In the genomic region with DNA sequence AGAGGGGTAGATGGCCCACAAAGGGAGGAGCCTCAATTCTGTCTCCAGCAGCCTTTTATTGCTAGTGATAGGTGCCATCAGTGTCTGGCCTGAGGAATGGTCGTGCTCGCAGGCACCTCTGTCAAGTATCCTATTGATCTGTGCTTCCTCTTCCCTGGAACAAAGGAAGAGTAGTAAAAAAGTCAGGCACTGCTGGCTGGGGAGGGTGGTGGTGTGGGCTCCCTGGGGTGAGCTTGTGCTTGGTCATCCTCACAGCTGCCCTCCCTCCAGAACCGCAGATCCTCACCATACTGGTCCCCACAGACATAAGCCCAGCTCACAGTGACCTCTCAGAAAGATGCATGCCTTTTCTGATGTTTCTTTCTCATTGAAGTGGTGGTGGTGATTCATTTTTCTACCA, we compare ENCODE assay signal across 25 cellular contexts. TPM values are rescaled to one million over a fixed set of nuclear protein-coding genes. Genes with fewer than 3 reads are reported as not detected.
DNase-seq lines count a peak whose midpoint lies in the region; ATAC-seq, FAIRE-seq and TF ChIP-seq lines count a peak whose summit lies in the region.
"Had no signal": no experiment of that assay in that cellular context is flagged by ENCODE, and none has a peak within 500 bp of the region (broad histone marks: within the 10 kb centered on the region; RNA-seq: fewer than 3 reads in every experiment).

No MANE protein-coding gene starts in this region.

- H3K27me3 ChIP-seq in GM23338 (ENCODE audit: insufficient read depth) (no peaks in the 10 kb centered on the region), bronchial epithelial cell (ENCODE audit: control insufficient read depth, insufficient read depth, low read length) (no peaks in the 10 kb centered on the region), left lung (peaks cover 0 to 21% of the 10 kb centered on the region in 2 donors)
- H3K27me3 ChIP-seq: Peyer's patch, SJSA1 had no signal

- H3K4me3 ChIP-seq in GM23338 = no peak overlapping the region
- no peak overlapping the region for H3K4me3 ChIP-seq in bronchial epithelial cell (ENCODE audit: low read depth, low read length)
- H3K4me3 ChIP-seq in left lung = no peak overlapping the region
- H3K4me3 ChIP-seq: GM23248, Peyer's patch, SJSA1 had no signal

- H3K27ac Mint-ChIP-seq in GM23338 (no peak overlapping the region; the same call in 1 of the 2 replicates), nephron progenitor cell (peak overlapping the region; percentile 90)

- H2AFZ ChIP-seq in GM23338 = peak overlapping the region; percentile 2; the same call in 1 of the 2 replicates
- H2AFZ ChIP-seq: GM23248 had no signal

- ATAC-seq in GM23338 (peak; percentile 63), left lung (no peak)
- ATAC-seq: HCT116, HepG2, Right ventricle myocardium inferior had no signal

- TF ChIP-seq CTCF in GM23338 (conservative IDR thresholded peaks at IDR 0.05; ENCODE audit: low read depth in 2 of 2) (no peak), bronchial epithelial cell (IDR thresholded peaks at IDR 0.05; ENCODE audit: insufficient read depth, low read length, severe bottlenecking) (no peak), nephron progenitor cell (IDR thresholded peaks at IDR 0.05) (no peak), left lung (IDR thresholded peaks at IDR 0.05) (no peak)

- H3F3A ChIP-seq in GM23338 (replicated peaks; ENCODE audit: low read depth) = no peaks in the 10 kb centered on the region

- no peak overlapping the region for H3K4me3 Mint-ChIP-seq in GM23338
- no peak overlapping the region for H3K4me3 Mint-ChIP-seq in nephron progenitor cell
- H3K4me3 Mint-ChIP-seq: CD8-positive, alpha-beta memory T cell had no signal

- peaks cover 14% of the 10 kb centered on the region for H3K36me3 Mint-ChIP-seq in GM23338 (ENCODE audit: low read depth)
- H3K36me3 Mint-ChIP-seq in nephron progenitor cell (ENCODE audit: low read depth) = peaks cover 48% of the 10 kb centered on the region
- H3K36me3 Mint-ChIP-seq: CD8-positive, alpha-beta memory T cell had no signal

- H3K36me3 ChIP-seq in GM23338 (ENCODE audit: insufficient read depth) (no peaks in the 10 kb centered on the region), bronchial epithelial cell (ENCODE audit: control insufficient read depth, insufficient read depth, low read length) (no peaks in the 10 kb centered on the region), left lung (no peaks in the 10 kb centered on the region)
- H3K36me3 ChIP-seq: Peyer's patch, SJSA1 had no signal

- intact Hi-C loops in left lung (cut with DNase I) = no loop called here

- H3K4me1 ChIP-seq in GM23338 (ENCODE audit: insufficient read depth) (peaks cover 7% of the 10 kb centered on the region; the same call in 1 of the 2 replicates), left lung (no peaks in the 10 kb centered on the region)
- H3K4me1 ChIP-seq: Peyer's patch had no signal

- DNase-seq in A172 (ENCODE audit: low spot score) = peak; percentile 57
- DNase-seq in GM23338 (ENCODE audit: low spot score) = no peak
- no peak for DNase-seq in bronchial epithelial cell (ENCODE audit: low read depth)
- DNase-seq in nephron progenitor cell = no peak
- no peak for DNase-seq in left lung
- DNase-seq in NCI-H187 (lab: John Stamatoyannopoulos, UW) = no peak
- DNase-seq in cortex of kidney (lab: John Stamatoyannopoulos, UW) = no peak
- DNase-seq in RPMI8226 = no peak
- DNase-seq: CD8-positive, alpha-beta memory T cell; EL; KBM-7; MV-4-11; NCI-H1694; NCI-H2227 treated with DMSO at 0.1 percent for 48 hours; NCI-H524 treated with DMSO at 0.1 percent for 48 hours; Peyer's patch had no signal

- no peak overlapping the region for H3K27ac ChIP-seq in GM23338 (ENCODE audit: low read depth)
- H3K27ac ChIP-seq in left lung = no peak overlapping the region
- H3K27ac ChIP-seq: GM23248, HL-60, Peyer's patch, SJSA1 had no signal

- H3K9me2 ChIP-seq in GM23338 (ENCODE audit: insufficient read depth) = no peaks in the 10 kb centered on the region

- no peaks in the 10 kb centered on the region for H3K9me3 ChIP-seq in left lung
- H3K9me3 ChIP-seq: Peyer's patch, SJSA1 had no signal

- no peaks in the 10 kb centered on the region for H4K20me1 ChIP-seq in GM23338 (replicated peaks; ENCODE audit: insufficient read depth)

- H3K27me3 Mint-ChIP-seq in GM23338 (ENCODE audit: insufficient read depth, low read depth, poor library complexity) = peaks cover 5% of the 10 kb centered on the region
- no peaks in the 10 kb centered on the region for H3K27me3 Mint-ChIP-seq in nephron progenitor cell (ENCODE audit: low read depth, poor library complexity)

- FAIRE-seq in bronchial epithelial cell (lab: Jason Lieb, UNC) = peak; percentile 7
- FAIRE-seq: A204.1, HepG2 had no signal

- H3K9me3 Mint-ChIP-seq in GM23338 (peaks cover 14% of the 10 kb centered on the region), nephron progenitor cell (peaks cover 27% of the 10 kb centered on the region)

- no peaks in the 10 kb centered on the region for H3K79me2 ChIP-seq in GM23338 (replicated peaks; ENCODE audit: insufficient read depth)

- peaks cover 15% of the 10 kb centered on the region for H3K4me1 Mint-ChIP-seq in GM23338
- peaks cover 63% of the 10 kb centered on the region for H3K4me1 Mint-ChIP-seq in nephron progenitor cell
- H3K4me1 Mint-ChIP-seq: CD8-positive, alpha-beta memory T cell had no signal

- H3K4me2 ChIP-seq in GM23338 = no peak overlapping the region

TF ChIP-seq in GM23338, 12 proteins besides CTCF, POLR2A, EP300 and RAD21 (continues in another document):
- TF ChIP-seq, protein P1, sequence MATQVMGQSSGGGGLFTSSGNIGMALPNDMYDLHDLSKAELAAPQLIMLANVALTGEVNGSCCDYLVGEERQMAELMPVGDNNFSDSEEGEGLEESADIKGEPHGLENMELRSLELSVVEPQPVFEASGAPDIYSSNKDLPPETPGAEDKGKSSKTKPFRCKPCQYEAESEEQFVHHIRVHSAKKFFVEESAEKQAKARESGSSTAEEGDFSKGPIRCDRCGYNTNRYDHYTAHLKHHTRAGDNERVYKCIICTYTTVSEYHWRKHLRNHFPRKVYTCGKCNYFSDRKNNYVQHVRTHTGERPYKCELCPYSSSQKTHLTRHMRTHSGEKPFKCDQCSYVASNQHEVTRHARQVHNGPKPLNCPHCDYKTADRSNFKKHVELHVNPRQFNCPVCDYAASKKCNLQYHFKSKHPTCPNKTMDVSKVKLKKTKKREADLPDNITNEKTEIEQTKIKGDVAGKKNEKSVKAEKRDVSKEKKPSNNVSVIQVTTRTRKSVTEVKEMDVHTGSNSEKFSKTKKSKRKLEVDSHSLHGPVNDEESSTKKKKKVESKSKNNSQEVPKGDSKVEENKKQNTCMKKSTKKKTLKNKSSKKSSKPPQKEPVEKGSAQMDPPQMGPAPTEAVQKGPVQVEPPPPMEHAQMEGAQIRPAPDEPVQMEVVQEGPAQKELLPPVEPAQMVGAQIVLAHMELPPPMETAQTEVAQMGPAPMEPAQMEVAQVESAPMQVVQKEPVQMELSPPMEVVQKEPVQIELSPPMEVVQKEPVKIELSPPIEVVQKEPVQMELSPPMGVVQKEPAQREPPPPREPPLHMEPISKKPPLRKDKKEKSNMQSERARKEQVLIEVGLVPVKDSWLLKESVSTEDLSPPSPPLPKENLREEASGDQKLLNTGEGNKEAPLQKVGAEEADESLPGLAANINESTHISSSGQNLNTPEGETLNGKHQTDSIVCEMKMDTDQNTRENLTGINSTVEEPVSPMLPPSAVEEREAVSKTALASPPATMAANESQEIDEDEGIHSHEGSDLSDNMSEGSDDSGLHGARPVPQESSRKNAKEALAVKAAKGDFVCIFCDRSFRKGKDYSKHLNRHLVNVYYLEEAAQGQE (IDR thresholded peaks at IDR 0.05; ENCODE audit: unreplicated experiment) = no peak
- TF ChIP-seq POLR2AphosphoS5 (IDR thresholded peaks at IDR 0.05; ENCODE audit: low read depth) = no peak
- no peak for TF ChIP-seq CREB1 (CRISPR knock-in tag; IDR thresholded peaks at IDR 0.05; ENCODE audit: low read depth)
- TF ChIP-seq ZNF331 (CRISPR knock-in tag; IDR thresholded peaks at IDR 0.05; ENCODE audit: low read depth) = no peak
- TF ChIP-seq JUNB (IDR thresholded peaks at IDR 0.05; ENCODE audit: unreplicated experiment) = no peak
- no peak for TF ChIP-seq ZNF114 (CRISPR knock-in tag; IDR thresholded peaks at IDR 0.05)
- no peak for TF ChIP-seq STAT1 (IDR thresholded peaks at IDR 0.05; ENCODE audit: unreplicated experiment)
- TF ChIP-seq EZH2phosphoT487 (IDR thresholded peaks at IDR 0.05; ENCODE audit: unreplicated experiment) = no peak

RNA-seq across cellular contexts. Expression of gene SALL1, which starts 15.0 kb away (rescaled TPM):
- total RNA-seq in A172 (2014; rRNA removed; shearing (Covaris generic)) = 3.4 and 4.0 TPM in 2 replicates
- total RNA-seq in GM23338 (2014; rRNA removed; shearing (Covaris generic)) = 20.2 and 22.7 TPM in 2 replicates
- 9.0 and 9.4 TPM in 2 replicates for polyA plus RNA-seq in GM23338 (2016; fragmentation: Nextera tagmentation; extraction: Ambion mirVana)
- total RNA-seq in bronchial epithelial cell (not detected in 2 replicates), left lung (not detected)
- total RNA-seq: CD8-positive, alpha-beta memory T cell; HT-29; OCI-LY7 had no signal
- polyA plus RNA-seq: CD8-positive, alpha-beta memory T cell had no signal
